ENCODE assay signal across 8 cellular contexts in genomic region chr1:21764615-21765423, GRCh38. TPM values are rescaled to one million over a fixed set of nuclear protein-coding genes. Genes with fewer than 3 reads are reported as not detected.
DNase-seq lines count a peak whose midpoint lies in the region; ATAC-seq and TF ChIP-seq lines count a peak whose summit lies in the region.

No MANE protein-coding gene starts in this region.

- POLR2A ChIA-PET in SK-N-SH (lab: Yijun Ruan, JAX): interaction anchor here (0.7 kb wide), 1 partner anchor 19 kb away, joined by 4 read pairs; no protein-coding TSS in a partner anchor

- no peaks in the 10 kb centered on the region for H3K9me2 ChIP-seq in SK-N-SH

- CTCF ChIA-PET in SK-N-SH (lab: Yijun Ruan, JAX): no interaction called here

- peak overlapping the region; percentile 14 for H3K27ac Mint-ChIP-seq in stimulated activated naive B cell treated with anti-CD40 and anti-IgM and Interleukin-4, amounts not matched to agents 10 μg/mL and 1 μg/mL and 100 μg/mL, for 72 hours
- H3K27ac Mint-ChIP-seq in T-helper 2 cell treated with Interferon-gamma antibody and Interleukin-4, amounts not matched to agents 5 μg/mL and 100 μg/mL, for 36 hours: no peak overlapping the region

- H3F3A ChIP-seq in SK-N-SH (replicated peaks; ENCODE audit: insufficient read depth): peaks cover 20% of the 10 kb centered on the region

- DNase-seq in stimulated activated naive CD4-positive, alpha-beta T cell treated with Interleukin-2 at 50 U/mL for 16 hours (lab: John Stamatoyannopoulos, UW): peak; percentile 5
- DNase-seq in stimulated activated naive CD4-positive, alpha-beta T cell (lab: John Stamatoyannopoulos, UW): no peak
- peak; percentile 15 for DNase-seq in SK-N-SH
- peak; percentile 90 to 91 for DNase-seq in foreskin fibroblast
- DNase-seq in stimulated activated naive B cell treated with anti-CD40 and anti-IgM and Interleukin-4, amounts not matched to agents 10 μg/mL and 1 μg/mL and 100 μg/mL, for 72 hours: no peak
- DNase-seq in T-helper 2 cell treated with Interferon-gamma antibody and Interleukin-4, amounts not matched to agents 5 μg/mL and 100 μg/mL, for 36 hours (ENCODE audit: low spot score): no peak
- no peak for DNase-seq in NCI-H1930 (lab: John Stamatoyannopoulos, UW)

- no peak overlapping the region for H3K4me3 Mint-ChIP-seq in stimulated activated naive B cell treated with anti-CD40 and anti-IgM and Interleukin-4, amounts not matched to agents 10 μg/mL and 1 μg/mL and 100 μg/mL, for 72 hours
- H3K4me3 Mint-ChIP-seq in T-helper 2 cell treated with Interferon-gamma antibody and Interleukin-4, amounts not matched to agents 5 μg/mL and 100 μg/mL, for 36 hours: no peak overlapping the region

- no peaks in the 10 kb centered on the region for H3K9me3 Mint-ChIP-seq in stimulated activated naive B cell treated with anti-CD40 and anti-IgM and Interleukin-4, amounts not matched to agents 10 μg/mL and 1 μg/mL and 100 μg/mL, for 72 hours
- H3K9me3 Mint-ChIP-seq in T-helper 2 cell treated with Interferon-gamma antibody and Interleukin-4, amounts not matched to agents 5 μg/mL and 100 μg/mL, for 36 hours: no peaks in the 10 kb centered on the region

- peaks cover 91% of the 10 kb centered on the region for H3K79me2 ChIP-seq in SK-N-SH (ENCODE audit: insufficient read depth)

- peaks cover 98% of the 10 kb centered on the region for H4K20me1 ChIP-seq in SK-N-SH (ENCODE audit: insufficient read depth)

- 46% methylated on average over 11 of the region's 13 CpGs for WGBS in SK-N-SH (ENCODE audit: low lambda C conversion rate)

- peak in 1 of 2 experiments; percentile 75; a peak in 2 of 4 replicates for TF ChIP-seq EP300 in SK-N-SH (IDR thresholded peaks at IDR 0.05; ENCODE audit: borderline replicate concordance in 1 of 2, low read depth in 1 of 2, low read length in 1 of 2)

- peak; percentile 41 to 47 for ATAC-seq in stimulated activated naive B cell treated with anti-CD40 and anti-IgM and Interleukin-4, amounts not matched to agents 10 μg/mL and 1 μg/mL and 100 μg/mL, for 72 hours (replicated peaks)
- ATAC-seq in GM18868 (IDR thresholded peaks at IDR 0.05; ENCODE audit: unreplicated experiment): no peak

- H3K4me3 ChIP-seq in SK-N-SH (ENCODE audit: low read depth in 2 of 2, low read length in 1 of 2): no peak overlapping the region
- no peak overlapping the region for H3K4me3 ChIP-seq in foreskin fibroblast (ENCODE audit: low read depth in 1 of 2, low read length in 2 of 2)

- H3K36me3 ChIP-seq in SK-N-SH (replicated peaks in 1 of 2; ENCODE audit: control insufficient read depth in 1 of 2, insufficient read depth in 2 of 2, low read length in 1 of 2): peaks cover 0 to 4% of the 10 kb centered on the region in 2 experiments

- no peaks in the 10 kb centered on the region for H3K9me3 ChIP-seq in SK-N-SH

- no peaks in the 10 kb centered on the region for H3K27me3 ChIP-seq in SK-N-SH (ENCODE audit: insufficient read depth)

- H3K9ac ChIP-seq in SK-N-SH: peak overlapping the region; percentile 20; the same call in 1 of the 2 replicates

- H3K4me2 ChIP-seq in SK-N-SH: peak overlapping the region; percentile 51

- H3K4me1 Mint-ChIP-seq in stimulated activated naive B cell treated with anti-CD40 and anti-IgM and Interleukin-4, amounts not matched to agents 10 μg/mL and 1 μg/mL and 100 μg/mL, for 72 hours: peaks cover 33 to 76% of the 10 kb centered on the region in 2 donors
- peaks cover 44% of the 10 kb centered on the region for H3K4me1 Mint-ChIP-seq in T-helper 2 cell treated with Interferon-gamma antibody and Interleukin-4, amounts not matched to agents 5 μg/mL and 100 μg/mL, for 36 hours (ENCODE audit: low read depth)

- no peaks in the 10 kb centered on the region for H3K27me3 Mint-ChIP-seq in stimulated activated naive B cell treated with anti-CD40 and anti-IgM and Interleukin-4, amounts not matched to agents 10 μg/mL and 1 μg/mL and 100 μg/mL, for 72 hours
- no peaks in the 10 kb centered on the region for H3K27me3 Mint-ChIP-seq in T-helper 2 cell treated with Interferon-gamma antibody and Interleukin-4, amounts not matched to agents 5 μg/mL and 100 μg/mL, for 36 hours (ENCODE audit: low read depth)

- peak overlapping the region in 1 of 2 experiments; percentile 80; a peak in 2 of 4 replicates for H3K27ac ChIP-seq in SK-N-SH (ENCODE audit: low read depth in 2 of 2, low read length in 1 of 2)

- peaks cover 2 to 17% of the 10 kb centered on the region in 2 experiments; a peak in 2 of 4 replicates for H3K4me1 ChIP-seq in SK-N-SH (ENCODE audit: control insufficient read depth in 1 of 2, insufficient read depth in 2 of 2, low read depth in 1 of 2, low read length in 1 of 2)

- H3K36me3 Mint-ChIP-seq in stimulated activated naive B cell treated with anti-CD40 and anti-IgM and Interleukin-4, amounts not matched to agents 10 μg/mL and 1 μg/mL and 100 μg/mL, for 72 hours: peaks cover 8 to 9% of the 10 kb centered on the region in 2 donors
- peaks cover 8% of the 10 kb centered on the region for H3K36me3 Mint-ChIP-seq in T-helper 2 cell treated with Interferon-gamma antibody and Interleukin-4, amounts not matched to agents 5 μg/mL and 100 μg/mL, for 36 hours (ENCODE audit: low read depth)

- no peak overlapping the region for H2AFZ ChIP-seq in SK-N-SH (ENCODE audit: low read depth)

- no peak for TF ChIP-seq CTCF in SK-N-SH (IDR thresholded peaks at IDR 0.05)
- no peak for TF ChIP-seq CTCF in foreskin fibroblast (IDR thresholded peaks at IDR 0.05; ENCODE audit: low read depth, low read length)

- no peak for TF ChIP-seq RAD21 in SK-N-SH (IDR thresholded peaks at IDR 0.05; ENCODE audit: low read length)

TF ChIP-seq in SK-N-SH, 30 proteins besides CTCF, POLR2A, EP300 and RAD21 (continues in another document):
- TF ChIP-seq FOSL2 (IDR thresholded peaks at IDR 0.05; ENCODE audit: borderline replicate concordance, low read depth) (peak; percentile 59), POLR2AphosphoS5 (IDR thresholded peaks at IDR 0.05; ENCODE audit: low read depth, low read length) (peak; percentile 71), TEAD4 (IDR thresholded peaks at IDR 0.05; ENCODE audit: borderline replicate concordance, insufficient read depth) (peak; percentile 92), EZH2phosphoT487 (IDR thresholded peaks at IDR 0.05; ENCODE audit: borderline replicate concordance, low read depth) (no peak), JUND (IDR thresholded peaks at IDR 0.05) (peak; percentile 61; the same call in 1 of the 2 replicates), SMC3 (IDR thresholded peaks at IDR 0.05; ENCODE audit: low read depth, low read length) (no peak), REST (IDR thresholded peaks at IDR 0.05; ENCODE audit: low read depth, low read length) (no peak), MEF2A (IDR thresholded peaks at IDR 0.05; ENCODE audit: borderline replicate concordance, low read depth) (peak; percentile 58; the same call in 1 of the 2 replicates), RXRA (IDR thresholded peaks at IDR 0.05; ENCODE audit: borderline replicate concordance, low read depth) (peak; percentile 67; the same call in 1 of the 2 replicates), TCF12 (IDR thresholded peaks at IDR 0.05) (peak; percentile 88), NFIC (IDR thresholded peaks at IDR 0.05; ENCODE audit: borderline replicate concordance) (peak; percentile 95), USF2 (IDR thresholded peaks at IDR 0.05; ENCODE audit: borderline replicate concordance, low read depth, low read length) (no peak), RFX5 (IDR thresholded peaks at IDR 0.05; ENCODE audit: low read length) (no peak), YY1 (IDR thresholded peaks at IDR 0.05; ENCODE audit: low read depth) (no peak), SIN3A (IDR thresholded peaks at IDR 0.05; ENCODE audit: borderline replicate concordance, low read depth, low read length) (0 out of 2 replicates have a peak, but pooled peaks have one; percentile 36)

RNA-seq across cellular contexts. Expression of gene USP48, which starts 18.1 kb away (rescaled TPM):
- polyA plus RNA-seq in SK-N-SH (2012; rRNA removed): 13.6 and 16.3 TPM in 2 replicates
- polyA plus RNA-seq in SK-N-SH (2012; cell fraction: cytosol; rRNA removed): 15.3 and 22.0 TPM in 2 replicates
- polyA plus RNA-seq in SK-N-SH (2012; cell fraction: nucleus; rRNA removed): 20.5 and 33.7 TPM in 2 replicates

RNA-seq across cellular contexts. Expression of gene LDLRAD2, which starts 47.2 kb away (rescaled TPM):
- 0.02 TPM in 1 of 2 replicates, not detected in the other for polyA plus RNA-seq in SK-N-SH (2012; rRNA removed)
- not detected in 2 replicates for polyA plus RNA-seq in SK-N-SH (2012; cell fraction: cytosol; rRNA removed)
- polyA plus RNA-seq in SK-N-SH (2012; cell fraction: nucleus; rRNA removed): 0.02 and 0.04 TPM in 2 replicates

Comparison
In these comparisons a context has a peak if more than half of its experiments do, and no peak if none do; other contexts are left out.
1. DNase-seq: peak in stimulated activated naive CD4-positive, alpha-beta T cell treated with Interleukin-2 at 50 U/mL for 16 hours (single experiment), SK-N-SH (single experiment) and foreskin fibroblast (2 of 2); none in stimulated activated naive CD4-positive, alpha-beta T cell (0 of 6), stimulated activated naive B cell treated with anti-CD40 and anti-IgM and Interleukin-4, amounts not matched to agents 10 μg/mL and 1 μg/mL and 100 μg/mL, for 72 hours (single experiment), T-helper 2 cell treated with Interferon-gamma antibody and Interleukin-4, amounts not matched to agents 5 μg/mL and 100 μg/mL, for 36 hours (single experiment) and NCI-H1930 (0 of 2).